32 cellular contexts compared by ENCODE assay signal in the genomic region with DNA sequence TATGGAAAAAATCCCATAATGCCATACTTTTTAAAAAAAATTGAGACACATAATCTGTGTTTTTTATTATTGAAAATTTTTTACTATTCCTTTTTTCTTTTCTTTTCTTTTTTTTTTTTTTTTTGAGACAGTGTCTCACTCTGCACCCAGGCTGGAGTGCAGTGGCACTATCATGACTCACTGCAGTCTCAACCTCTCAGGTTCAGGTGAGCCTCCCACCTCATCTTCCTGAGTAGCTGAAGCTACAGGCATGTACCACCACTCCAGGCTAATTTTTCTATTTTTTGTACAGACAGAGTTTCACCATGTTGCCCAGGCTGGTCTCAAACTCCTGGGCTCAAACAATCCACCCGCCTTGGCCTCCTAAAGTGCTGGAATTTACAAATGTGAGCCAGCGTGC.
"Had no signal": no experiment of that assay in that cellular context is flagged by ENCODE, and none has a peak within 500 bp of the region (broad histone marks: within the 10 kb centered on the region; RNA-seq: fewer than 3 reads in every experiment).

No MANE protein-coding gene starts in this region.

- ATAC-seq: activated CD8-positive, alpha-beta memory T cell treated with anti-CD3 and anti-CD28 coated beads, Interleukin-2, amount 10 ng/mL, durations not matched to agents 7 days and 5 days; activated T-cell treated with anti-CD3 and anti-CD28 coated beads, Interleukin-2, amount 50 U/mL, for 72 hours; activated T-helper 17 cell treated with anti-CD3 and anti-CD28 coated beads, Interleukin-2, amount 50 U/mL, for 72 hours had no signal

- H3K4me3 Mint-ChIP-seq: activated CD4-positive, alpha-beta memory T cell treated with anti-CD3 and anti-CD28 coated beads, Interleukin-2, amount 10 ng/mL, durations not matched to agents 7 days and 5 days; activated CD8-positive, alpha-beta memory T cell treated with anti-CD3 and anti-CD28 coated beads, Interleukin-2, amount 10 ng/mL, durations not matched to agents 7 days and 5 days; activated naive CD8-positive, alpha-beta T cell treated with anti-CD3 and anti-CD28 coated beads for 36 hours; activated T-cell treated with anti-CD3 and anti-CD28 coated beads, Interleukin-2, amount 50 U/mL, for 72 hours; activated T-helper 17 cell treated with anti-CD3 and anti-CD28 coated beads, Interleukin-2, amount 50 U/mL, for 72 hours had no signal

- H3K27me3 ChIP-seq: SJCRH30 had no signal

- H3K27ac ChIP-seq: KMS-11, SJCRH30, SK-N-MC, WERI-Rb-1 had no signal

- H3K9me3 Mint-ChIP-seq: activated CD4-positive, alpha-beta memory T cell treated with anti-CD3 and anti-CD28 coated beads, Interleukin-2, amount 10 ng/mL, durations not matched to agents 7 days and 5 days; activated naive CD8-positive, alpha-beta T cell treated with anti-CD3 and anti-CD28 coated beads for 36 hours; activated T-helper 17 cell treated with anti-CD3 and anti-CD28 coated beads, Interleukin-2, amount 50 U/mL, for 72 hours had no signal

- H3K36me3 Mint-ChIP-seq: activated CD8-positive, alpha-beta memory T cell treated with anti-CD3 and anti-CD28 coated beads, Interleukin-2, amount 10 ng/mL, durations not matched to agents 7 days and 5 days had no signal

- H3K27ac Mint-ChIP-seq: activated CD4-positive, alpha-beta memory T cell treated with anti-CD3 and anti-CD28 coated beads, Interleukin-2, amount 10 ng/mL, durations not matched to agents 7 days and 5 days; activated CD8-positive, alpha-beta memory T cell treated with anti-CD3 and anti-CD28 coated beads, Interleukin-2, amount 10 ng/mL, durations not matched to agents 7 days and 5 days; activated naive CD8-positive, alpha-beta T cell treated with anti-CD3 and anti-CD28 coated beads for 36 hours; activated T-cell treated with anti-CD3 and anti-CD28 coated beads, Interleukin-2, amount 50 U/mL, for 72 hours; activated T-helper 17 cell treated with anti-CD3 and anti-CD28 coated beads, Interleukin-2, amount 50 U/mL, for 72 hours had no signal

- H3K36me3 ChIP-seq: SJCRH30, WERI-Rb-1 had no signal

- H3K9ac ChIP-seq: KMS-11 had no signal

- H3K4me3 ChIP-seq: SJCRH30, SK-N-MC had no signal

- H3K4me1 ChIP-seq: SJCRH30 had no signal

- H3K27me3 Mint-ChIP-seq: activated CD4-positive, alpha-beta memory T cell treated with anti-CD3 and anti-CD28 coated beads, Interleukin-2, amount 10 ng/mL, durations not matched to agents 7 days and 5 days; activated naive CD8-positive, alpha-beta T cell treated with anti-CD3 and anti-CD28 coated beads for 36 hours; activated T-helper 17 cell treated with anti-CD3 and anti-CD28 coated beads, Interleukin-2, amount 50 U/mL, for 72 hours had no signal

- H3K4me2 ChIP-seq: KMS-11 had no signal

- H3K4me1 Mint-ChIP-seq: activated CD4-positive, alpha-beta memory T cell treated with anti-CD3 and anti-CD28 coated beads, Interleukin-2, amount 10 ng/mL, durations not matched to agents 7 days and 5 days; activated CD8-positive, alpha-beta memory T cell treated with anti-CD3 and anti-CD28 coated beads, Interleukin-2, amount 10 ng/mL, durations not matched to agents 7 days and 5 days; activated naive CD8-positive, alpha-beta T cell treated with anti-CD3 and anti-CD28 coated beads for 36 hours; activated T-helper 17 cell treated with anti-CD3 and anti-CD28 coated beads, Interleukin-2, amount 50 U/mL, for 72 hours had no signal

- DNase-seq: activated CD4-positive, alpha-beta memory T cell treated with anti-CD3 and anti-CD28 coated beads, Interleukin-2, amount 10 ng/mL, durations not matched to agents 7 days and 5 days; activated CD4-positive, alpha-beta T cell treated with anti-CD3 and anti-CD28 coated beads for 1 hour; activated CD4-positive, alpha-beta T cell treated with anti-CD3 and anti-CD28 coated beads for 48 hours; activated CD4-positive, CD25-positive, alpha-beta regulatory T cell; activated CD8-positive, alpha-beta memory T cell treated with anti-CD3 and anti-CD28 coated beads for 24 hours; activated CD8-positive, alpha-beta memory T cell treated with anti-CD3 and anti-CD28 coated beads, Interleukin-2, amount 10 ng/mL, durations not matched to agents 7 days and 5 days; activated CD8-positive, alpha-beta memory T cell treated with anti-CD3 and anti-CD28 coated beads, Interleukin-2, amount 50 U/mL, for 48 hours; activated effector memory CD4-positive, alpha-beta T cell treated with anti-CD3 and anti-CD28 coated beads, Interleukin-2, amount 50 U/mL, for 16 hours; activated naive CD4-positive, alpha-beta T cell; activated naive CD4-positive, alpha-beta T cell treated with anti-CD3 and anti-CD28 coated beads, Interleukin-2, amount 50 U/mL, for 16 hours; activated naive CD8-positive, alpha-beta T cell treated with anti-CD3 and anti-CD28 coated beads for 36 hours; activated T-cell treated with anti-CD3 and anti-CD28 coated beads, Interleukin-2, amount 50 U/mL, for 1 hour; activated T-cell treated with anti-CD3 and anti-CD28 coated beads, Interleukin-2, amount 50 U/mL, for 72 hours; amniotic stem cell; aorta; caudate nucleus; MM.1S; MV-4-11; NCI-H1092; NCI-H1436 treated with DMSO at 0.1 percent for 48 hours; NCI-H1694 treated with DMSO at 0.1 percent for 48 hours; NCI-H2029; NCI-H345; NCI-H526; NCI-H748 treated with DMSO at 0.1 percent for 48 hours; SHP77; SJCRH30; T1000; WERI-Rb-1 had no signal
